Comparison of ENCODE assay signal across 1 cellular context in genomic region chr6:14876778-14877613, GRCh38.
A peak's percentile ranks its signal among the peaks of the same experiment; 100 is the strongest.
TF ChIP-seq lines count a peak whose summit lies in the region.

No MANE protein-coding gene starts in this region.

TF ChIP-seq in K562, 482 proteins besides CTCF, POLR2A, EP300 and RAD21 (continued from another document and continues in another):
- TF ChIP-seq ZNF398 (CRISPR knock-in tag; IDR thresholded peaks at IDR 0.05): no peak
- TF ChIP-seq FOXA1 (IDR thresholded peaks at IDR 0.05; ENCODE audit: borderline replicate concordance): no peak
- no peak for TF ChIP-seq SREBF1 (IDR thresholded peaks at IDR 0.05; ENCODE audit: borderline replicate concordance, low read depth, low read length)
- TF ChIP-seq ZNF707 (CRISPR knock-in tag; conservative IDR thresholded peaks at IDR 0.05): no peak
- no peak for TF ChIP-seq ESRRB (CRISPR knock-in tag; IDR thresholded peaks at IDR 0.05; ENCODE audit: borderline replicate concordance)
- no peak for TF ChIP-seq THAP7 (CRISPR knock-in tag; IDR thresholded peaks at IDR 0.05)
- no peak for TF ChIP-seq ILF3 (IDR thresholded peaks at IDR 0.05; ENCODE audit: borderline replicate concordance)
- TF ChIP-seq ZNF830 (CRISPR knock-in tag; IDR thresholded peaks at IDR 0.05): no peak
- TF ChIP-seq BACH1 (tag; IDR thresholded peaks at IDR 0.05): no peak
- peak; percentile 7 for TF ChIP-seq MEIS2 (IDR thresholded peaks at IDR 0.05; ENCODE audit: partially characterized antibody)
- TF ChIP-seq TSHZ1 (CRISPR knock-in tag; IDR thresholded peaks at IDR 0.05): no peak
- no peak for TF ChIP-seq ZNF184 (CRISPR knock-in tag; IDR thresholded peaks at IDR 0.05)
- TF ChIP-seq PPARD (CRISPR knock-in tag; IDR thresholded peaks at IDR 0.05): no peak
- TF ChIP-seq FOXK1 (CRISPR knock-in tag; IDR thresholded peaks at IDR 0.05; ENCODE audit: borderline replicate concordance): no peak
- no peak for TF ChIP-seq CHD1 (IDR thresholded peaks at IDR 0.05; ENCODE audit: low read length)
- TF ChIP-seq SPI1 (IDR thresholded peaks at IDR 0.05; ENCODE audit: borderline replicate concordance, low read depth, low read length): no peak
- no peak for TF ChIP-seq E2F3 (CRISPR knock-in tag; IDR thresholded peaks at IDR 0.05)
- TF ChIP-seq NR2C1 (IDR thresholded peaks at IDR 0.05): no peak
- no peak for TF ChIP-seq NR2C1 (tag; IDR thresholded peaks at IDR 0.05)
- TF ChIP-seq CBX8 (IDR thresholded peaks at IDR 0.05; ENCODE audit: borderline replicate concordance, extremely low read depth, low read depth, low read length, poor library complexity, severe bottlenecking): no peak
- no peak for TF ChIP-seq TEAD1 (CRISPR knock-in tag; IDR thresholded peaks at IDR 0.05)
- no peak for TF ChIP-seq IRF2 (CRISPR knock-in tag; IDR thresholded peaks at IDR 0.05)
- peak; percentile 53 for TF ChIP-seq JUND (IDR thresholded peaks at IDR 0.05; ENCODE audit: borderline replicate concordance, low read depth, low read length)
- no peak for TF ChIP-seq JUND (tag; IDR thresholded peaks at IDR 0.05; ENCODE audit: borderline replicate concordance, low read depth, low read length)
- TF ChIP-seq MECOM (CRISPR knock-in tag; IDR thresholded peaks at IDR 0.05): no peak
- no peak for TF ChIP-seq ZNF24 (IDR thresholded peaks at IDR 0.05)
- TF ChIP-seq ZMIZ1 (IDR thresholded peaks at IDR 0.05; ENCODE audit: low read depth in 2 of 2, low read length in 2 of 2): no peak
- 0 out of 4 replicates have a peak, but pooled peaks of 1 of the 2 experiments have one; percentile 43 for TF ChIP-seq HDAC1 (IDR thresholded peaks at IDR 0.05)
- no peak for TF ChIP-seq KLF6 (CRISPR knock-in tag; IDR thresholded peaks at IDR 0.05; ENCODE audit: borderline replicate concordance)
- 0 out of 2 replicates have a peak, but pooled peaks have one; percentile 25 for TF ChIP-seq PHF21A (IDR thresholded peaks at IDR 0.05; ENCODE audit: borderline replicate concordance, low read depth)
- TF ChIP-seq ARHGAP35 (IDR thresholded peaks at IDR 0.05; ENCODE audit: partially characterized antibody): no peak
- no peak for TF ChIP-seq RUNX1 (IDR thresholded peaks at IDR 0.05; ENCODE audit: low read depth)
- TF ChIP-seq ZNF277 (CRISPR knock-in tag; IDR thresholded peaks at IDR 0.05; ENCODE audit: borderline replicate concordance): no peak
- TF ChIP-seq PURB (CRISPR knock-in tag; IDR thresholded peaks at IDR 0.05; ENCODE audit: low read depth): no peak
- peak; percentile 73 for TF ChIP-seq ATF3 (IDR thresholded peaks at IDR 0.05)
- no peak for TF ChIP-seq ATF3 (CRISPR knock-in tag; conservative IDR thresholded peaks at IDR 0.05)
- TF ChIP-seq HDAC2 (IDR thresholded peaks at IDR 0.05): no peak
- TF ChIP-seq BRF2 (IDR thresholded peaks at IDR 0.05; ENCODE audit: borderline replicate concordance, insufficient read depth, insufficient read length): no peak
- TF ChIP-seq NR0B1 (IDR thresholded peaks at IDR 0.05; ENCODE audit: partially characterized antibody): no peak
- TF ChIP-seq GATA2 (CRISPR knock-in tag; IDR thresholded peaks at IDR 0.05): no peak
- no peak for TF ChIP-seq MYNN (IDR thresholded peaks at IDR 0.05)
- TF ChIP-seq MYNN (CRISPR knock-in tag; IDR thresholded peaks at IDR 0.05): no peak
- TF ChIP-seq ZNF507 (tag; conservative IDR thresholded peaks at IDR 0.05): no peak
- TF ChIP-seq CBFA2T2 (conservative IDR thresholded peaks at IDR 0.05): no peak
- no peak for TF ChIP-seq RBM14 (IDR thresholded peaks at IDR 0.05; ENCODE audit: borderline replicate concordance, insufficient read depth, low read depth, low read length)
- TF ChIP-seq GABPA (tag; conservative IDR thresholded peaks at IDR 0.05; ENCODE audit: low read depth): 0 out of 2 replicates have a peak, but pooled peaks have one; percentile 23
- TF ChIP-seq ZEB2 (IDR thresholded peaks at IDR 0.05): no peak
- TF ChIP-seq GTF2A2 (tag; IDR thresholded peaks at IDR 0.05): no peak
- no peak for TF ChIP-seq DPF2 (IDR thresholded peaks at IDR 0.05)
- no peak for TF ChIP-seq EGR1 (conservative IDR thresholded peaks at IDR 0.05)
- no peak for TF ChIP-seq ETS2 (tag; IDR thresholded peaks at IDR 0.05; ENCODE audit: borderline replicate concordance, poor library complexity, severe bottlenecking)
- no peak for TF ChIP-seq ZNF511 (CRISPR knock-in tag; IDR thresholded peaks at IDR 0.05)
- no peak for TF ChIP-seq TAL1 (IDR thresholded peaks at IDR 0.05)
- no peak for TF ChIP-seq BCLAF1 (IDR thresholded peaks at IDR 0.05; ENCODE audit: borderline replicate concordance in 1 of 2, control insufficient read depth in 1 of 2, low read depth in 2 of 2, low read length in 1 of 2)
